Comparison of ENCODE assay signal across 1 cellular context in the genomic region with DNA sequence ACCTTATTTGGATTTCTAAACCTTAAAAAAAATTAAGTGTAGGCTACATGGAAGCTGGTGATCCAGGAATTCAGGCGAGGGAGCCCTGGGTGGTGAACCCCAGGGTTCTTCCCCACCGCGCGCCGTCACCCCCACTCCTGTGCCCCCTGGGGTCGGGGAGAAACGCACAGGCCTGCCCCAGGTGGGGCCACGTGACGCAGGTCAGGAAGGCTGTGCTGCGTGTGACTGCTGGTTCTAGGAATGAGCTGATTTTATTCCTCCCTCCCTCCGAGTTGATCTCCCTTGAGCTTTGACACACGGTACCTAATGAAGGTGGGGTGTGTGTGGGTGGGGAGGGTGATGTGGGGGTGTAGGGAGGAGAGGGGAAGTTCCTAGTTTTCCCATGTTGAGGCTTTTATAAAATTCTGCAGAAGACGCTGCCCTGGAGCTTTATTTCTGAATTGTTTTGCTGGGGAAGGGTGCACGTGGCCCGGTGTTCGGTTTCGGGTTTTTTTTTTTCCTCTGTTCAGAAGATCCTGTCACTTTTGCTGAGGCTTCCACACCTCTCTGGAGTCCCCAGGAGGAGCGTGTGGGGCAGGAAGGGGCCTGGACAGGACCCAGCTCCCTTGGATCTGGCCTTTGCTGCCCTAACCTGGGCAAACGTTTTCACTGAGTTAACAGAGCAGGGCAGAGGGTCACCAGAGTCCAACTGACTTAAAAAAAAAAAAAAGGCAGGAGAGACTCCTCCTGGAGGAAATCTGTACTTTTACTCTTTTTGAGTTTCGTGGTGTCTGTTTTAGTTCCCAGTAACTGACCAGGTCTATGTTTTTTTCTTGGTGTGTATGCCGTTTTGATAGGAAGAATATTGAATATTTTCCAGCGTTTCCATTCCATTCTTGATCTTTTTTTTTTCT.
A peak's percentile ranks its signal among the peaks of the same experiment; 100 is the strongest.
TF ChIP-seq lines count a peak whose summit lies in the region.

No MANE protein-coding gene starts in this region.

TF ChIP-seq in K562, 482 proteins besides CTCF, POLR2A, EP300 and RAD21 (continued from another document and continues in another):
- TF ChIP-seq JUND (IDR thresholded peaks at IDR 0.05; ENCODE audit: borderline replicate concordance, low read depth, low read length) (peak; percentile 40; the same call in 1 of the 2 replicates), JUND (tag; IDR thresholded peaks at IDR 0.05; ENCODE audit: borderline replicate concordance, low read depth, low read length) (no peak; the same call in 2 of the 3 replicates), POLR2AphosphoS5 (IDR thresholded peaks at IDR 0.05; ENCODE audit: control insufficient read depth, insufficient read depth, low read depth, low read length) (peak; percentile 28; the same call in 1 of the 2 replicates), GTF2E2 (tag; IDR thresholded peaks at IDR 0.05) (0 out of 2 replicates have a peak, but pooled peaks have one; percentile 9), KDM4B (IDR thresholded peaks at IDR 0.05; ENCODE audit: borderline replicate concordance in 2 of 2, low read depth in 1 of 2) (0 out of 4 replicates have a peak, but pooled peaks of 1 of the 2 experiments have one; percentile 35), PHF8 (IDR thresholded peaks at IDR 0.05; ENCODE audit: borderline replicate concordance, low read length) (peak; percentile 17; the same call in 1 of the 2 replicates), ZNF121 (CRISPR knock-in tag; conservative IDR thresholded peaks at IDR 0.05) (no peak), STAT5A (IDR thresholded peaks at IDR 0.05; ENCODE audit: borderline replicate concordance, low read length) (peak; percentile 41), ELF2 (CRISPR knock-in tag; IDR thresholded peaks at IDR 0.05) (0 out of 2 replicates have a peak, but pooled peaks have one; percentile 26), MYNN (IDR thresholded peaks at IDR 0.05) (0 out of 2 replicates have a peak, but pooled peaks have one; percentile 25), MYNN (CRISPR knock-in tag; IDR thresholded peaks at IDR 0.05) (no peak), FOXA1 (IDR thresholded peaks at IDR 0.05; ENCODE audit: borderline replicate concordance) (no peak), TEAD2 (tag; IDR thresholded peaks at IDR 0.05) (no peak), BRD9 (IDR thresholded peaks at IDR 0.05; ENCODE audit: low read depth, partially characterized antibody) (peak; percentile 43), SMARCB1 (IDR thresholded peaks at IDR 0.05; ENCODE audit: insufficient read length, low read depth) (no peak), SOX6 (IDR thresholded peaks at IDR 0.05) (no peak), SRSF1 (IDR thresholded peaks at IDR 0.05; ENCODE audit: low read depth, low read length) (no peak), ZNF436 (CRISPR knock-in tag; IDR thresholded peaks at IDR 0.05) (no peak), ZBTB7A (IDR thresholded peaks at IDR 0.05; ENCODE audit: borderline replicate concordance, control insufficient read depth, low read depth, low read length) (peak; percentile 52; the same call in 1 of the 2 replicates), TEAD1 (CRISPR knock-in tag; IDR thresholded peaks at IDR 0.05) (0 out of 4 replicates have a peak, but pooled peaks of 1 of the 2 experiments have one; percentile 20), BRD4 (IDR thresholded peaks at IDR 0.05) (peak; percentile 21; the same call in 1 of the 2 replicates), RAD51 (IDR thresholded peaks at IDR 0.05; ENCODE audit: borderline replicate concordance, low read depth) (peak; percentile 92), CREM (IDR thresholded peaks at IDR 0.05; ENCODE audit: low read depth) (peak; percentile 60; the same call in 1 of the 2 replicates), CC2D1A (IDR thresholded peaks at IDR 0.05) (peak; percentile 67; the same call in 1 of the 2 replicates), TBP (optimal IDR thresholded peaks at IDR 0.05; ENCODE audit: low read depth, low read length) (peak; percentile 77), RNF2 (IDR thresholded peaks at IDR 0.05) (0 out of 2 replicates have a peak, but pooled peaks have one; percentile 2), BHLHE40 (IDR thresholded peaks at IDR 0.05; ENCODE audit: low read length) (peak; percentile 86), KAT7 (CRISPR knock-in tag; IDR thresholded peaks at IDR 0.05; ENCODE audit: borderline replicate concordance) (peak; percentile 55; the same call in 1 of the 2 replicates), GTF2F1 (IDR thresholded peaks at IDR 0.05; ENCODE audit: low read depth, low read length) (0 out of 2 replicates have a peak, but pooled peaks have one; percentile 37), SAFB2 (IDR thresholded peaks at IDR 0.05; ENCODE audit: borderline replicate concordance, low read depth, low read length, severe bottlenecking) (no peak), NR2C1 (IDR thresholded peaks at IDR 0.05) (no peak), NR2C1 (tag; IDR thresholded peaks at IDR 0.05) (peak; percentile 43; the same call in 1 of the 2 replicates), CHD2 (IDR thresholded peaks at IDR 0.05; ENCODE audit: low read depth, low read length) (no peak), PTTG1 (tag; IDR thresholded peaks at IDR 0.05; ENCODE audit: low read depth) (no peak), L3MBTL2 (IDR thresholded peaks at IDR 0.05) (peak; percentile 26; the same call in 1 of the 2 replicates), TARDBP (IDR thresholded peaks at IDR 0.05) (no peak), MAZ (CRISPR knock-in tag; conservative IDR thresholded peaks at IDR 0.05 in 1 of 2, IDR thresholded peaks at IDR 0.05 in 1 of 2) (peak in 1 of 2 experiments; percentile 7; a peak in 1 of 4 replicates), LEF1 (IDR thresholded peaks at IDR 0.05) (0 out of 2 replicates have a peak, but pooled peaks have one; percentile 24), ZNF263 (CRISPR knock-in tag; IDR thresholded peaks at IDR 0.05; ENCODE audit: borderline replicate concordance) (peak; percentile 46; the same call in 1 of the 2 replicates)
- TF ChIP-seq, protein P1, sequence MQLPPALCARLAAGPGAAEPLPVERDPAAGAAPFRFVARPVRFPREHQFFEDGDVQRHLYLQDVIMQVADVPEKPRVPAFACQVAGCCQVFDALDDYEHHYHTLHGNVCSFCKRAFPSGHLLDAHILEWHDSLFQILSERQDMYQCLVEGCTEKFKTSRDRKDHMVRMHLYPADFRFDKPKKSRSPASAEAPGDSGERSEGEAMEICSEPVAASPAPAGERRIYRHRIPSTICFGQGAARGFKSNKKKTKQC (CRISPR knock-in tag; IDR thresholded peaks at IDR 0.05) = peak; percentile 54; the same call in 1 of the 2 replicates
- TF ChIP-seq, protein P2, sequence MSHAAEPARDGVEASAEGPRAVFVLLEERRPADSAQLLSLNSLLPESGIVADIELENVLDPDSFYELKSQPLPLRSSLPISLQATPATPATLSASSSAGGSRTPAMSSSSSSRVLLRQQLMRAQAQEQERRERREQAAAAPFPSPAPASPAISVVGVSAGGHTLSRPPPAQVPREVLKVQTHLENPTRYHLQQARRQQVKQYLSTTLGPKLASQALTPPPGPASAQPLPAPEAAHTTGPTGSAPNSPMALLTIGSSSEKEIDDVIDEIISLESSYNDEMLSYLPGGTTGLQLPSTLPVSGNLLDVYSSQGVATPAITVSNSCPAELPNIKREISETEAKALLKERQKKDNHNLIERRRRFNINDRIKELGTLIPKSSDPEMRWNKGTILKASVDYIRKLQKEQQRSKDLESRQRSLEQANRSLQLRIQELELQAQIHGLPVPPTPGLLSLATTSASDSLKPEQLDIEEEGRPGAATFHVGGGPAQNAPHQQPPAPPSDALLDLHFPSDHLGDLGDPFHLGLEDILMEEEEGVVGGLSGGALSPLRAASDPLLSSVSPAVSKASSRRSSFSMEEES (CRISPR knock-in tag; IDR thresholded peaks at IDR 0.05) = peak; percentile 51
- TF ChIP-seq, protein P3, sequence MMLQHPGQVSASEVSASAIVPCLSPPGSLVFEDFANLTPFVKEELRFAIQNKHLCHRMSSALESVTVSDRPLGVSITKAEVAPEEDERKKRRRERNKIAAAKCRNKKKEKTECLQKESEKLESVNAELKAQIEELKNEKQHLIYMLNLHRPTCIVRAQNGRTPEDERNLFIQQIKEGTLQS (IDR thresholded peaks at IDR 0.05) = no peak
- TF ChIP-seq, protein P3 (CRISPR knock-in tag; conservative IDR thresholded peaks at IDR 0.05) = no peak
- TF ChIP-seq, protein P4, sequence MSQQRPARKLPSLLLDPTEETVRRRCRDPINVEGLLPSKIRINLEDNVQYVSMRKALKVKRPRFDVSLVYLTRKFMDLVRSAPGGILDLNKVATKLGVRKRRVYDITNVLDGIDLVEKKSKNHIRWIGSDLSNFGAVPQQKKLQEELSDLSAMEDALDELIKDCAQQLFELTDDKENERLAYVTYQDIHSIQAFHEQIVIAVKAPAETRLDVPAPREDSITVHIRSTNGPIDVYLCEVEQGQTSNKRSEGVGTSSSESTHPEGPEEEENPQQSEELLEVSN (IDR thresholded peaks at IDR 0.05; ENCODE audit: borderline replicate concordance in 1 of 2, extremely low read depth in 1 of 2, insufficient read depth in 1 of 2, insufficient read length in 1 of 2, low read depth in 1 of 2, low read length in 1 of 2, poor library complexity in 1 of 2, severe bottlenecking in 1 of 2) = peak in 1 of 2 experiments; percentile 29
- TF ChIP-seq, protein P5, sequence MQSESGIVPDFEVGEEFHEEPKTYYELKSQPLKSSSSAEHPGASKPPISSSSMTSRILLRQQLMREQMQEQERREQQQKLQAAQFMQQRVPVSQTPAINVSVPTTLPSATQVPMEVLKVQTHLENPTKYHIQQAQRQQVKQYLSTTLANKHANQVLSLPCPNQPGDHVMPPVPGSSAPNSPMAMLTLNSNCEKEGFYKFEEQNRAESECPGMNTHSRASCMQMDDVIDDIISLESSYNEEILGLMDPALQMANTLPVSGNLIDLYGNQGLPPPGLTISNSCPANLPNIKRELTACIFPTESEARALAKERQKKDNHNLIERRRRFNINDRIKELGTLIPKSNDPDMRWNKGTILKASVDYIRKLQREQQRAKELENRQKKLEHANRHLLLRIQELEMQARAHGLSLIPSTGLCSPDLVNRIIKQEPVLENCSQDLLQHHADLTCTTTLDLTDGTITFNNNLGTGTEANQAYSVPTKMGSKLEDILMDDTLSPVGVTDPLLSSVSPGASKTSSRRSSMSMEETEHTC (IDR thresholded peaks at IDR 0.05) = peak; percentile 29; the same call in 1 of the 2 replicates
- TF ChIP-seq, protein P6, sequence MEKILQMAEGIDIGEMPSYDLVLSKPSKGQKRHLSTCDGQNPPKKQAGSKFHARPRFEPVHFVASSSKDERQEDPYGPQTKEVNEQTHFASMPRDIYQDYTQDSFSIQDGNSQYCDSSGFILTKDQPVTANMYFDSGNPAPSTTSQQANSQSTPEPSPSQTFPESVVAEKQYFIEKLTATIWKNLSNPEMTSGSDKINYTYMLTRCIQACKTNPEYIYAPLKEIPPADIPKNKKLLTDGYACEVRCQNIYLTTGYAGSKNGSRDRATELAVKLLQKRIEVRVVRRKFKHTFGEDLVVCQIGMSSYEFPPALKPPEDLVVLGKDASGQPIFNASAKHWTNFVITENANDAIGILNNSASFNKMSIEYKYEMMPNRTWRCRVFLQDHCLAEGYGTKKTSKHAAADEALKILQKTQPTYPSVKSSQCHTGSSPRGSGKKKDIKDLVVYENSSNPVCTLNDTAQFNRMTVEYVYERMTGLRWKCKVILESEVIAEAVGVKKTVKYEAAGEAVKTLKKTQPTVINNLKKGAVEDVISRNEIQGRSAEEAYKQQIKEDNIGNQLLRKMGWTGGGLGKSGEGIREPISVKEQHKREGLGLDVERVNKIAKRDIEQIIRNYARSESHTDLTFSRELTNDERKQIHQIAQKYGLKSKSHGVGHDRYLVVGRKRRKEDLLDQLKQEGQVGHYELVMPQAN (IDR thresholded peaks at IDR 0.05; ENCODE audit: borderline replicate concordance) = peak; percentile 86
- TF ChIP-seq, protein P7, sequence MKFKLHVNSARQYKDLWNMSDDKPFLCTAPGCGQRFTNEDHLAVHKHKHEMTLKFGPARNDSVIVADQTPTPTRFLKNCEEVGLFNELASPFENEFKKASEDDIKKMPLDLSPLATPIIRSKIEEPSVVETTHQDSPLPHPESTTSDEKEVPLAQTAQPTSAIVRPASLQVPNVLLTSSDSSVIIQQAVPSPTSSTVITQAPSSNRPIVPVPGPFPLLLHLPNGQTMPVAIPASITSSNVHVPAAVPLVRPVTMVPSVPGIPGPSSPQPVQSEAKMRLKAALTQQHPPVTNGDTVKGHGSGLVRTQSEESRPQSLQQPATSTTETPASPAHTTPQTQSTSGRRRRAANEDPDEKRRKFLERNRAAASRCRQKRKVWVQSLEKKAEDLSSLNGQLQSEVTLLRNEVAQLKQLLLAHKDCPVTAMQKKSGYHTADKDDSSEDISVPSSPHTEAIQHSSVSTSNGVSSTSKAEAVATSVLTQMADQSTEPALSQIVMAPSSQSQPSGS (CRISPR knock-in tag; IDR thresholded peaks at IDR 0.05) = no peak
- TF ChIP-seq, protein P8, sequence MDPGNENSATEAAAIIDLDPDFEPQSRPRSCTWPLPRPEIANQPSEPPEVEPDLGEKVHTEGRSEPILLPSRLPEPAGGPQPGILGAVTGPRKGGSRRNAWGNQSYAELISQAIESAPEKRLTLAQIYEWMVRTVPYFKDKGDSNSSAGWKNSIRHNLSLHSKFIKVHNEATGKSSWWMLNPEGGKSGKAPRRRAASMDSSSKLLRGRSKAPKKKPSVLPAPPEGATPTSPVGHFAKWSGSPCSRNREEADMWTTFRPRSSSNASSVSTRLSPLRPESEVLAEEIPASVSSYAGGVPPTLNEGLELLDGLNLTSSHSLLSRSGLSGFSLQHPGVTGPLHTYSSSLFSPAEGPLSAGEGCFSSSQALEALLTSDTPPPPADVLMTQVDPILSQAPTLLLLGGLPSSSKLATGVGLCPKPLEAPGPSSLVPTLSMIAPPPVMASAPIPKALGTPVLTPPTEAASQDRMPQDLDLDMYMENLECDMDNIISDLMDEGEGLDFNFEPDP (CRISPR knock-in tag; IDR thresholded peaks at IDR 0.05) = no peak
- TF ChIP-seq, protein P9, sequence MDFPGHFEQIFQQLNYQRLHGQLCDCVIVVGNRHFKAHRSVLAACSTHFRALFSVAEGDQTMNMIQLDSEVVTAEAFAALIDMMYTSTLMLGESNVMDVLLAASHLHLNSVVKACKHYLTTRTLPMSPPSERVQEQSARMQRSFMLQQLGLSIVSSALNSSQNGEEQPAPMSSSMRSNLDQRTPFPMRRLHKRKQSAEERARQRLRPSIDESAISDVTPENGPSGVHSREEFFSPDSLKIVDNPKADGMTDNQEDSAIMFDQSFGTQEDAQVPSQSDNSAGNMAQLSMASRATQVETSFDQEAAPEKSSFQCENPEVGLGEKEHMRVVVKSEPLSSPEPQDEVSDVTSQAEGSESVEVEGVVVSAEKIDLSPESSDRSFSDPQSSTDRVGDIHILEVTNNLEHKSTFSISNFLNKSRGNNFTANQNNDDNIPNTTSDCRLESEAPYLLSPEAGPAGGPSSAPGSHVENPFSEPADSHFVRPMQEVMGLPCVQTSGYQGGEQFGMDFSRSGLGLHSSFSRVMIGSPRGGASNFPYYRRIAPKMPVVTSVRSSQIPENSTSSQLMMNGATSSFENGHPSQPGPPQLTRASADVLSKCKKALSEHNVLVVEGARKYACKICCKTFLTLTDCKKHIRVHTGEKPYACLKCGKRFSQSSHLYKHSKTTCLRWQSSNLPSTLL (IDR thresholded peaks at IDR 0.05) = peak; percentile 63; the same call in 1 of the 2 replicates
